ENCODE assay signal across 21 cellular contexts in the genomic region with DNA sequence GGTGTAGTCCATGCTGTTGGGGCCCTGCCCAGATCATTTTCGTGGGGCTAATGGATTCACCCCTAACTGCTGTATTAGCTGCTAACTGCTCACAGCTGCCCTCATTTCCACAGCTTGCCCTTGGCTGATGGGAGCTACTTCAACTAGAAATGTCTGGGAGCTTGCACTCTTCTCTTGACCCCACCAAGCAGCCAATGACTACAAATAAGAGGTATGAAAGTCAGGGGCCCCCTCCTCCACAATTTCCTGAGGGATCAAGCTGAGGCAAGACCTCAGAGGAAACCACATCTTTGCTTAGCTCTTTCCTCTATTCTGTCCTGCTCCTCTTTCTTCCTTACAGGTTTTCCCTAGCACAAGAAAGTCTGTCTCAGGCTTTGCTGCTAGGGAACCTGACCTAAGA.
DNase-seq lines count a peak whose midpoint lies in the region; ATAC-seq, FAIRE-seq and TF ChIP-seq lines count a peak whose summit lies in the region.
"Had no signal": no experiment of that assay in that cellular context is flagged by ENCODE, and none has a peak within 500 bp of the region (broad histone marks: within the 10 kb centered on the region; RNA-seq: fewer than 3 reads in every experiment).

No MANE protein-coding gene starts in this region.

- dilution Hi-C loops in keratinocyte (cut with MboI; ENCODE audit: extremely low pct_ligation_motif_present, low sequenced_read_pairs): loop anchor here (25.0 kb wide), 1 partner anchor 112 kb away; no protein-coding TSS in a partner anchor

- FAIRE-seq in astrocyte (lab: Jason Lieb, UNC) (no peak), keratinocyte (lab: Jason Lieb, UNC) (peak; percentile 66)
- FAIRE-seq: GM12892, GM18507 had no signal

- no peak overlapping the region for H3K27ac Mint-ChIP-seq in activated naive CD8-positive, alpha-beta T cell treated with anti-CD3 and anti-CD28 coated beads, Interleukin-2, amount 10 ng/mL, durations not matched to agents 7 days and 5 days
- H3K27ac Mint-ChIP-seq in activated naive CD8-positive, alpha-beta T cell treated with anti-CD3 and anti-CD28 coated beads for 36 hours: no peak overlapping the region
- H3K27ac Mint-ChIP-seq in astrocyte (ENCODE audit: unreplicated experiment): no peak overlapping the region
- H3K27ac Mint-ChIP-seq: CD8-positive, alpha-beta T cell had no signal

- H3K36me3 Mint-ChIP-seq in activated naive CD8-positive, alpha-beta T cell treated with anti-CD3 and anti-CD28 coated beads, Interleukin-2, amount 10 ng/mL, durations not matched to agents 7 days and 5 days: peaks cover 43% of the 10 kb centered on the region
- peaks cover 2% of the 10 kb centered on the region for H3K36me3 Mint-ChIP-seq in activated naive CD8-positive, alpha-beta T cell treated with anti-CD3 and anti-CD28 coated beads for 36 hours
- no peaks in the 10 kb centered on the region for H3K36me3 Mint-ChIP-seq in astrocyte (ENCODE audit: low read depth, unreplicated experiment)
- H3K36me3 Mint-ChIP-seq: CD8-positive, alpha-beta T cell had no signal

- H3K9ac ChIP-seq in astrocyte (ENCODE audit: low read length): no peak overlapping the region
- no peak overlapping the region for H3K9ac ChIP-seq in keratinocyte (ENCODE audit: control insufficient read depth, extremely low read depth, insufficient read depth, low read length)

- H3K9me3 Mint-ChIP-seq in activated naive CD8-positive, alpha-beta T cell treated with anti-CD3 and anti-CD28 coated beads, Interleukin-2, amount 10 ng/mL, durations not matched to agents 7 days and 5 days: peaks cover 9% of the 10 kb centered on the region
- peaks cover 11% of the 10 kb centered on the region for H3K9me3 Mint-ChIP-seq in activated naive CD8-positive, alpha-beta T cell treated with anti-CD3 and anti-CD28 coated beads for 36 hours
- H3K9me3 Mint-ChIP-seq in astrocyte (ENCODE audit: unreplicated experiment): peaks cover 6% of the 10 kb centered on the region
- H3K9me3 Mint-ChIP-seq: CD8-positive, alpha-beta T cell had no signal

- peaks cover 66% of the 10 kb centered on the region for H3K4me1 Mint-ChIP-seq in activated naive CD8-positive, alpha-beta T cell treated with anti-CD3 and anti-CD28 coated beads, Interleukin-2, amount 10 ng/mL, durations not matched to agents 7 days and 5 days
- peaks cover 25% of the 10 kb centered on the region for H3K4me1 Mint-ChIP-seq in activated naive CD8-positive, alpha-beta T cell treated with anti-CD3 and anti-CD28 coated beads for 36 hours
- H3K4me1 Mint-ChIP-seq in astrocyte (ENCODE audit: low read depth, unreplicated experiment): peaks cover 20% of the 10 kb centered on the region

- H3K4me3 Mint-ChIP-seq in activated naive CD8-positive, alpha-beta T cell treated with anti-CD3 and anti-CD28 coated beads, Interleukin-2, amount 10 ng/mL, durations not matched to agents 7 days and 5 days: peak overlapping the region; percentile 10
- H3K4me3 Mint-ChIP-seq in activated naive CD8-positive, alpha-beta T cell treated with anti-CD3 and anti-CD28 coated beads for 36 hours: no peak overlapping the region
- H3K4me3 Mint-ChIP-seq in astrocyte (ENCODE audit: unreplicated experiment): no peak overlapping the region
- H3K4me3 Mint-ChIP-seq: CD8-positive, alpha-beta T cell had no signal

- no peak for TF ChIP-seq CTCF in astrocyte (IDR thresholded peaks at IDR 0.05; ENCODE audit: insufficient read depth, low read depth, low read length)
- TF ChIP-seq CTCF in keratinocyte (optimal IDR thresholded peaks at IDR 0.05 in 1 of 3, IDR thresholded peaks at IDR 0.05 in 1 of 3, conservative IDR thresholded peaks at IDR 0.05 in 1 of 3; ENCODE audit: extremely low read depth in 1 of 3, insufficient read depth in 2 of 3, low read length in 3 of 3): no peak
- no peak for TF ChIP-seq CTCF in OCI-LY7 (conservative IDR thresholded peaks at IDR 0.05; ENCODE audit: low read length)

- ATAC-seq in activated naive CD8-positive, alpha-beta T cell treated with anti-CD3 and anti-CD28 coated beads, Interleukin-2, amount 10 ng/mL, durations not matched to agents 7 days and 5 days (ENCODE audit: low read depth): no peak
- no peak for ATAC-seq in GM18873 (IDR thresholded peaks at IDR 0.05; ENCODE audit: low FRiP score, unreplicated experiment)
- ATAC-seq: CD8-positive, alpha-beta T cell had no signal

- H3K9me2 ChIP-seq in OCI-LY7 (ENCODE audit: insufficient read depth, low read length): no peaks in the 10 kb centered on the region

- H3K27me3 ChIP-seq in astrocyte (ENCODE audit: insufficient read depth, low read length): no peaks in the 10 kb centered on the region
- no peaks in the 10 kb centered on the region for H3K27me3 ChIP-seq in keratinocyte (ENCODE audit: control insufficient read depth, extremely low read depth, insufficient read depth, low read length)
- H3K27me3 ChIP-seq: Peyer's patch had no signal

- H3K27ac ChIP-seq in astrocyte (ENCODE audit: low read depth, low read length) (no peak overlapping the region), keratinocyte (ENCODE audit: control insufficient read depth, insufficient read depth, low read length) (no peak overlapping the region), OCI-LY7 (ENCODE audit: low read depth, low read length, poor library complexity, severe bottlenecking) (no peak overlapping the region)
- H3K27ac ChIP-seq: Peyer's patch had no signal

- CTCF ChIA-PET in OCI-LY7 (lab: Charles Lee; ENCODE audit: unreplicated experiment): no interaction called here

- no TSS peak for BruUV-seq in OCI-LY7 (replicated peaks; lab: Mats Ljungman, UMichigan)

- no peaks in the 10 kb centered on the region for H3K36me3 ChIP-seq in astrocyte (ENCODE audit: insufficient read depth, low read length)
- H3K36me3 ChIP-seq in keratinocyte (ENCODE audit: control insufficient read depth in 2 of 2, extremely low read depth in 1 of 2, insufficient read depth in 2 of 2, low read length in 2 of 2): no peaks in the 10 kb centered on the region
- H3K36me3 ChIP-seq in OCI-LY7 (ENCODE audit: insufficient read depth, low read length): no peaks in the 10 kb centered on the region
- H3K36me3 ChIP-seq: Peyer's patch had no signal

- H4K20me1 ChIP-seq in astrocyte (ENCODE audit: insufficient read depth, low read length) (no peaks in the 10 kb centered on the region), keratinocyte (ENCODE audit: control insufficient read depth, extremely low read depth, insufficient read depth, low read length) (no peaks in the 10 kb centered on the region), OCI-LY7 (ENCODE audit: insufficient read depth, low read length) (no peaks in the 10 kb centered on the region)

- H3K9me3 ChIP-seq in astrocyte (ENCODE audit: insufficient read depth, low read depth, low read length): no peaks in the 10 kb centered on the region
- no peaks in the 10 kb centered on the region for H3K9me3 ChIP-seq in keratinocyte (ENCODE audit: control insufficient read depth, low read depth, low read length)
- no peaks in the 10 kb centered on the region for H3K9me3 ChIP-seq in OCI-LY7 (ENCODE audit: low read length)
- H3K9me3 ChIP-seq: Peyer's patch had no signal

- no peaks in the 10 kb centered on the region for H3K79me2 ChIP-seq in astrocyte (ENCODE audit: insufficient read depth, low read length)
- H3K79me2 ChIP-seq in keratinocyte (ENCODE audit: control insufficient read depth, insufficient read depth, low read length): no peaks in the 10 kb centered on the region
- no peaks in the 10 kb centered on the region for H3K79me2 ChIP-seq in OCI-LY7 (ENCODE audit: insufficient read depth, low read depth, low read length)

- DNase-seq in activated naive CD8-positive, alpha-beta T cell treated with anti-CD3 and anti-CD28 coated beads, Interleukin-2, amount 10 ng/mL, durations not matched to agents 7 days and 5 days: no peak
- DNase-seq in activated naive CD8-positive, alpha-beta T cell treated with anti-CD3 and anti-CD28 coated beads for 36 hours: no peak
- DNase-seq in HCEC 1CT: peak; percentile 16
- DNase-seq in astrocyte (ENCODE audit: low read depth): no peak
- DNase-seq in keratinocyte (ENCODE audit: low read depth, low spot score): no peak
- DNase-seq in activated effector memory CD4-positive, alpha-beta T cell treated with anti-CD3 and anti-CD28 coated beads, Interleukin-2, amount 50 U/mL, for 16 hours: no peak
- no peak for DNase-seq in OCI-LY7 (ENCODE audit: low spot score)
- DNase-seq: Calu3; CD8-positive, alpha-beta T cell; DMS53; H7; NCI-H1105; NCI-H2081; NCI-H2171 treated with DMSO at 0.1 percent for 48 hours; NCI-H446; NCI-H526 treated with DMSO at 0.1 percent for 48 hours; Peyer's patch; Right ventricle myocardium superior had no signal

- H3K9me1 ChIP-seq in keratinocyte (ENCODE audit: control insufficient read depth, extremely low read depth, insufficient read depth, low read length): no peaks in the 10 kb centered on the region

- POLR2A ChIA-PET in activated naive CD8-positive, alpha-beta T cell treated with anti-CD3 and anti-CD28 coated beads, Interleukin-2, amount 10 ng/mL, durations not matched to agents 7 days and 5 days (lab: Charles Lee): interaction anchor here (1.0 to 5.7 kb wide), 4 partner anchors 15 to 97 kb away, joined by 3 to 27 read pairs (median 10); no protein-coding TSS in a partner anchor
- POLR2A ChIA-PET in OCI-LY7 (lab: Charles Lee): interaction anchor here (0.6 to 1.6 kb wide), 5 partner anchors 9 to 468 kb away, joined by 3 to 5 read pairs (median 3); no protein-coding TSS in a partner anchor

- H2AFZ ChIP-seq in astrocyte (ENCODE audit: low read depth, low read length) (no peak overlapping the region), keratinocyte (ENCODE audit: control insufficient read depth, low read length) (peak overlapping the region; percentile 18), OCI-LY7 (ENCODE audit: low read length) (no peak overlapping the region)

- H3K4me3 ChIP-seq in astrocyte (ENCODE audit: insufficient read depth, low read depth, low read length) (no peak overlapping the region), keratinocyte (ENCODE audit: control insufficient read depth in 2 of 3, extremely low read depth in 1 of 3, insufficient read depth in 2 of 3, low read depth in 1 of 3, low read length in 3 of 3) (peak overlapping the region in 1 of 3 experiments; percentile 5), OCI-LY7 (ENCODE audit: low read depth, low read length, poor library complexity, severe bottlenecking) (no peak overlapping the region)
- H3K4me3 ChIP-seq: Peyer's patch had no signal

- H3K4me2 ChIP-seq in astrocyte (ENCODE audit: low read length) (peak overlapping the region; percentile 28), keratinocyte (ENCODE audit: control insufficient read depth, extremely low read depth, insufficient read depth, low read depth, low read length) (peak overlapping the region; percentile 9), OCI-LY7 (ENCODE audit: low read length) (no peak overlapping the region)

- intact Hi-C loops in OCI-LY7 (cut with micrococcal nuclease; ENCODE audit: unreplicated experiment): no loop called here

- H3K4me1 ChIP-seq in astrocyte (ENCODE audit: insufficient read depth, low read length): no peaks in the 10 kb centered on the region
- H3K4me1 ChIP-seq in keratinocyte (ENCODE audit: control insufficient read depth, extremely low read depth, insufficient read depth, low read length): peaks cover 17% of the 10 kb centered on the region
- no peaks in the 10 kb centered on the region for H3K4me1 ChIP-seq in OCI-LY7 (ENCODE audit: insufficient read depth, low read length, poor library complexity, severe bottlenecking)
- H3K4me1 ChIP-seq: Peyer's patch had no signal

- no peaks in the 10 kb centered on the region for H3K27me3 Mint-ChIP-seq in activated naive CD8-positive, alpha-beta T cell treated with anti-CD3 and anti-CD28 coated beads, Interleukin-2, amount 10 ng/mL, durations not matched to agents 7 days and 5 days
- H3K27me3 Mint-ChIP-seq in activated naive CD8-positive, alpha-beta T cell treated with anti-CD3 and anti-CD28 coated beads for 36 hours: no peaks in the 10 kb centered on the region
- no peaks in the 10 kb centered on the region for H3K27me3 Mint-ChIP-seq in astrocyte (ENCODE audit: low read depth, unreplicated experiment)
